Comparison of ENCODE assay signal across 8 cellular contexts in the genomic region with DNA sequence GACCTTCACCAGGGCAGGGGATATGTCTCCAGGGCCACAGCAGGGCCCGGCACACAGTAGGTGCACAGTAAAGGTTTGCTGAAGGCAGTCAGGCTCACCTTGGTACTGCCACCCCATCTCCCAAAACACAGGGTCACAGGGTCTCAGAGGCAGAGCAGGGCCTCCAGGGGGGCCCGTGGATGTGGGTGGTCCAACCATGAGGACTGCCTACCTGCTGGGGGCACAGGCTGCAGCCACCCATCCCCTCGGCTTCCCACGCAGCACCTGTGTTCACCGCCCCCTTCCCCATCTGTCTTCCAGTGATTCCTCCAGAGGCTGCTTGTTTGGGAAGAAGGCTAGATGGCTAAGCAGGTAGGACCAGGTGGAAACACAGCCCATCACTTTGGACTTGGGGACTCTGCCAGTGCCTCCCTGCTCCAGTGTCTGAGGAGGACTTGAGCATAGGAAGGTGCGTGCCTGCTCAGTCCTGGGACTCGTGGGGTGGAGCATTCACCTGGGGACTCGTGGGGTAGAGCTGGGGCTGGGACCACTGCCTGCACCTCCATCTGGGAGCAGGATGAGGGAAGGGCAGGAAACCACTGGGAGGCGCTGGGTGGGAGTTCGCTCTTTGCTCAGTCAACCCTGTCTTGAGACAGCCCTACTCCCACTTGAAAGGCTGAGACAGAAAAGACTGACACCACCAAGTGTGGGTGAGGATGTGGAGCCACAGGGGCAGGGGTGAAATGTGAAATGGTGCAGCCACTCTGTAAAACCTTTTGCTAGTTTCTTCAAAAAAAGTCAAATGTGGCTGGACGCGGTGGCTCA. TPM values are rescaled to one million over a fixed set of nuclear protein-coding genes. Genes with fewer than 3 reads are reported as not detected.
A peak's percentile ranks its signal among the peaks of the same experiment; 100 is the strongest.
DNase-seq lines count a peak whose midpoint lies in the region; ATAC-seq and TF ChIP-seq lines count a peak whose summit lies in the region.

No MANE protein-coding gene starts in this region.

- TF ChIP-seq CTCF in chondrocyte (IDR thresholded peaks at IDR 0.05) (peak; percentile 33), natural killer cell (IDR thresholded peaks at IDR 0.05) (no peak)

- H3K4me3 ChIP-seq in BLaER1 treated with 17β-estradiol and CSF1 and Interleukin-3, amounts not matched to agents 10 nM and 100 nM, result peak overlapping the region in 1 of 10 experiments; percentile 7; a peak in 1 of 20 replicates
- no peak overlapping the region for H3K4me3 ChIP-seq in HUES6 (ENCODE audit: low read depth, low read length)

- H3K4me2 ChIP-seq in BLaER1 treated with 17β-estradiol and CSF1 and Interleukin-3, amounts not matched to agents 10 nM and 100 nM, result peak overlapping the region; percentile 84 to 100 (median 99)

- ATAC-seq in natural killer cell (peak in 2 of 3 donors; percentile 38 to 60), GM18867 (IDR thresholded peaks at IDR 0.05; ENCODE audit: unreplicated experiment) (no peak)

- H3K4me1 ChIP-seq in BLaER1 treated with 17β-estradiol and CSF1 and Interleukin-3, amounts not matched to agents 10 nM and 100 nM, result peaks cover 62 to 85% (median 82%) of the 10 kb centered on the region in 10 experiments
- peaks cover 31% of the 10 kb centered on the region for H3K4me1 ChIP-seq in HUES6 (ENCODE audit: control insufficient read depth, insufficient read depth, low read length)

- H3K36me3 Mint-ChIP-seq in chondrocyte (ENCODE audit: low read depth) (no peaks in the 10 kb centered on the region), natural killer cell (no peaks in the 10 kb centered on the region)

- H3K27ac ChIP-seq in BLaER1 treated with 17β-estradiol and CSF1 and Interleukin-3, amounts not matched to agents 10 nM and 100 nM, result peak overlapping the region; percentile 35 to 98 (median 92); a peak in 21 of 22 replicates
- no peak overlapping the region for H3K27ac ChIP-seq in HUES6 (ENCODE audit: low read depth, low read length)

- no peaks in the 10 kb centered on the region for H3K27me3 ChIP-seq in BLaER1 treated with 17β-estradiol and CSF1 and Interleukin-3, amounts not matched to agents 10 nM and 100 nM
- H3K27me3 ChIP-seq in HUES6 (ENCODE audit: control insufficient read depth, insufficient read depth, low read length), result no peaks in the 10 kb centered on the region

- peak overlapping the region; percentile 96 for H3K27ac Mint-ChIP-seq in chondrocyte (ENCODE audit: unreplicated experiment)
- peak overlapping the region; percentile 34 to 42 for H3K27ac Mint-ChIP-seq in natural killer cell

- H3K9me3 ChIP-seq in BLaER1 treated with 17β-estradiol and CSF1 and Interleukin-3, amounts not matched to agents 10 nM and 100 nM (replicated peaks in 1 of 11), result no peaks in the 10 kb centered on the region
- no peaks in the 10 kb centered on the region for H3K9me3 ChIP-seq in HUES6 (ENCODE audit: control insufficient read depth, insufficient read depth, low read depth, low read length)

- H3K4me1 Mint-ChIP-seq in chondrocyte (ENCODE audit: low read depth), result peaks cover 64% of the 10 kb centered on the region
- H3K4me1 Mint-ChIP-seq in natural killer cell, result peaks cover 34 to 38% of the 10 kb centered on the region in 2 donors

- H4K20me1 ChIP-seq in BLaER1 treated with 17β-estradiol and CSF1 and Interleukin-3, amounts not matched to agents 10 nM and 100 nM, result no peaks in the 10 kb centered on the region

- H3K4me3 Mint-ChIP-seq in chondrocyte (ENCODE audit: unreplicated experiment) (no peak overlapping the region), natural killer cell (peak overlapping the region; percentile 85)

- H3K27me3 Mint-ChIP-seq in chondrocyte (ENCODE audit: low read depth), result no peaks in the 10 kb centered on the region
- no peaks in the 10 kb centered on the region for H3K27me3 Mint-ChIP-seq in natural killer cell (ENCODE audit: low read depth in 2 of 2)

- no peaks in the 10 kb centered on the region for H3K36me3 ChIP-seq in BLaER1 treated with 17β-estradiol and CSF1 and Interleukin-3, amounts not matched to agents 10 nM and 100 nM
- no peaks in the 10 kb centered on the region for H3K36me3 ChIP-seq in HUES6 (ENCODE audit: control insufficient read depth, insufficient read depth, low read length)

- peak overlapping the region in 9 of 11 experiments; percentile 0 to 91 (median 62); a peak in 12 of 22 replicates for H3K9ac ChIP-seq in BLaER1 treated with 17β-estradiol and CSF1 and Interleukin-3, amounts not matched to agents 10 nM and 100 nM
- H3K9ac ChIP-seq in HUES6 (ENCODE audit: low read length), result peak overlapping the region; percentile 40

- intact Hi-C loops in natural killer cell (cut with micrococcal nuclease), result loop anchor here (5.0 to 10.0 kb wide), 2 partner anchors 377 to 470 kb away; no protein-coding TSS in a partner anchor

- H3K9me3 Mint-ChIP-seq in chondrocyte (ENCODE audit: low read depth) (no peaks in the 10 kb centered on the region), natural killer cell (no peaks in the 10 kb centered on the region)

- DNase-seq in chondrocyte (ENCODE audit: low spot score), result peak; percentile 77
- peak; percentile 16 for DNase-seq in natural killer cell
- no peak for DNase-seq in NCI-H526 (lab: John Stamatoyannopoulos, UW)
- no peak for DNase-seq in HPDE6-E6E7 (ENCODE audit: extremely low spot score)
- DNase-seq in AG20443 (ENCODE audit: low spot score), result no peak

RNA-seq across cellular contexts. Expression of gene PLXND1, which starts 18.8 kb away (rescaled TPM):
- total RNA-seq in chondrocyte, result 267 to 284 TPM (median 270 TPM) in 3 replicates
- total RNA-seq in natural killer cell, result 100 to 1,000 TPM; 135 to 214 (median 189) TPM

Comparison
In these comparisons a context has a peak if more than half of its experiments do, and no peak if none do; other contexts are left out.
1. DNase-seq: peak in chondrocyte (single experiment) and natural killer cell (single experiment); none in NCI-H526 (0 of 2), HPDE6-E6E7 (single experiment) and AG20443 (single experiment).